In the genomic region with DNA sequence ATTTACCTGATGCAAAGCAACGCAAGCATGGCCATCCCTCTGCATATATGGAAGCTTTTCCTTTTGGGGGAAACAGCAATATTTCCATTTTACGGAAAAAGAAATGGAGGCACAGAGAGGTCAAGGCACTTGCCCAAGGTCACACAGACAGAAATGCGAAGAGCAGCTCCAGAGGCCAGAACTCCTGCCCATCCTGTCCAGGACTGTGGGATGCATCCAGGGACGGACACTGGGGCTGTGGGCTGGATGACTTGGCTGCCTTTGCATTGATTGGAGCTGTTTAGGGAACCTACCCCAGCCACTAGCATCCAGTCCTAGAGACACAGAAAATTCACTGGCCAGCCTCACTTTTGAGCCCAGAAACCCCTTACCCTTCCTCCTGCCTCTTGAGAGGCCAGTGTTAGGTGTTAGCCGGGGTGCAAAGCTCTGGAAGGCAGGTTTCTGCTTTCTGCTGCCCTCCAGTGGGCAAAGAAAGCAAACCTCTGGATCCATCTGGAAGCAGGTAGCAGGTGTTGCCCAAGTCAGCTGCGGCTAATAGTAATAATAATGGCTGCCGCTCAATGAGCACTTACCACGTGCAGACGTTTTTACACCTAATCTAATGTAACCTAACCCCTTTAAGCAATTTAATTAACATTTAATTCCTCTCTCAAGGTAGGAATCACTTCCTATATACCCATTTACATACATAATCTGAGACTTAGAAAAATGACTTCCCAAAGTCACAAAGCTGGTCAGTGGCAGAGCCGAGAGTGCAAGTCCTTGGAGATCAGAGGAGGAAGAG, we compare ENCODE assay signal across 8 cellular contexts. TPM values are rescaled to one million over a fixed set of nuclear protein-coding genes. Genes with fewer than 3 reads are reported as not detected.
DNase-seq lines count a peak whose midpoint lies in the region; ATAC-seq and TF ChIP-seq lines count a peak whose summit lies in the region.

No MANE protein-coding gene starts in this region.

- H3K36me3 ChIP-seq in lower lobe of right lung = no peaks in the 10 kb centered on the region

- H3K4me3 ChIP-seq in lower lobe of right lung = no peak overlapping the region

- POLR2A ChIA-PET in MCF 10A (lab: Yijun Ruan, JAX) = interaction anchor here (0.6 to 6.3 kb wide), 10 partner anchors 17 to 299 kb away, joined by 3 to 113 read pairs (median 6); a partner anchor contains a TSS

- no peaks in the 10 kb centered on the region for H3K27me3 Mint-ChIP-seq in MCF 10A (ENCODE audit: insufficient read depth, unreplicated experiment)

- H3K27me3 ChIP-seq in lower lobe of right lung (ENCODE audit: low read depth) = no peaks in the 10 kb centered on the region

- no peaks in the 10 kb centered on the region for H3K36me3 Mint-ChIP-seq in MCF 10A (ENCODE audit: insufficient read depth, unreplicated experiment)

- H3K27ac ChIP-seq in lower lobe of right lung = no peak overlapping the region

- H3K4me3 Mint-ChIP-seq in MCF 10A (ENCODE audit: unreplicated experiment) = no peak overlapping the region

- no peaks in the 10 kb centered on the region for H3K9me3 ChIP-seq in lower lobe of right lung

- H3K27ac Mint-ChIP-seq in MCF 10A (ENCODE audit: low read depth, unreplicated experiment) = no peak overlapping the region

- peaks cover 18% of the 10 kb centered on the region for H3K4me1 Mint-ChIP-seq in MCF 10A (ENCODE audit: insufficient read depth, unreplicated experiment)

- H3K9me3 Mint-ChIP-seq in MCF 10A (ENCODE audit: unreplicated experiment) = no peaks in the 10 kb centered on the region

- peak; percentile 79 to 84 for ATAC-seq in lower lobe of right lung
- ATAC-seq in GM18867 (IDR thresholded peaks at IDR 0.05; ENCODE audit: unreplicated experiment) = no peak

- H3K4me1 ChIP-seq in lower lobe of right lung = peaks cover 17% of the 10 kb centered on the region

- intact Hi-C loops in MCF 10A (cut with micrococcal nuclease) = loop anchor here (2.0 kb wide), 1 partner anchor 53 kb away; no protein-coding TSS in a partner anchor
- intact Hi-C loops in lower lobe of right lung (cut with DNase I) = no loop called here

- CTCF ChIA-PET in MCF 10A (lab: Yijun Ruan, JAX) = interaction anchor here (0.6 to 6.7 kb wide), 60 partner anchors 8 to 563 kb away, joined by 3 to 317 read pairs (median 4); a partner anchor contains a TSS

- TF ChIP-seq CTCF in GM13977 (IDR thresholded peaks at IDR 0.05; ENCODE audit: extremely low read depth, insufficient read depth, missing control alignments) (peak; percentile 83), MCF 10A (IDR thresholded peaks at IDR 0.05; ENCODE audit: unreplicated experiment) (peak; percentile 34), lower lobe of right lung (IDR thresholded peaks at IDR 0.05) (peak; percentile 73)

- in situ Hi-C loops in GM13977 (cut with MboI; ENCODE audit: low pct_unique_long_range_greater_than_20kb, low sequenced_read_pairs, unreplicated experiment) = no loop called here

- DNase-seq in A172 (ENCODE audit: low spot score) = peak; percentile 65
- DNase-seq in GM13977 (ENCODE audit: low spot score) = peak; percentile 83
- DNase-seq in NCI-H1105 (lab: John Stamatoyannopoulos, UW) = peak; percentile 73
- DNase-seq in T1000 (lab: John Stamatoyannopoulos, UW) = peak; percentile 43
- DNase-seq in MCF 10A (ENCODE audit: unreplicated experiment) = peak; percentile 63
- peak; percentile 57 for DNase-seq in lower lobe of right lung
- DNase-seq in stimulated activated CD8-positive, alpha-beta memory T cell treated with anti-CD3 and anti-CD28 coated beads, Interleukin-7, amount 100 ng/mL, for 4 hours (ENCODE audit: low read depth in 2 of 2) = peak; percentile 31 to 40

- BruUV-seq in MCF 10A (replicated peaks; lab: Mats Ljungman, UMichigan) = no TSS peak

RNA-seq across cellular contexts. Expression of a gene that starts 31.7 kb away (rescaled TPM):
- not detected in 2 replicates for total RNA-seq in A172 (2014; rRNA removed; shearing (Covaris generic))
- total RNA-seq in MCF 10A (2022) = 0.93 and 1.4 TPM in 2 replicates
- total RNA-seq in lower lobe of right lung = 42.3 TPM

RNA-seq across cellular contexts. Expression of a gene that starts 32.0 kb away (rescaled TPM):
- 5.3 and 8.0 TPM in 2 replicates for total RNA-seq in A172 (2014; rRNA removed; shearing (Covaris generic))
- total RNA-seq in MCF 10A (2022) (5.1 and 6.0 TPM in 2 replicates), lower lobe of right lung (7.7 TPM)

Comparison
In these comparisons a context has a peak if more than half of its experiments do, and no peak if none do; other contexts are left out.
1. RNA of a gene that starts 31.7 kb away (total RNA-seq): 42.3 TPM in lower lobe of right lung (single experiment); 0.93 to 1.4 TPM in MCF 10A and not detected in A172; every median in the first group is over 10 times any median in the second.
2. Peak in every context shown above with its lines, with median percentiles within 50 percentile points of each other: DNase-seq and CTCF ChIP-seq.